In genomic region chr6:11217360-11218076, GRCh38 we compare ENCODE assay signal across 10 cellular contexts. TPM values are rescaled to one million over a fixed set of nuclear protein-coding genes. Genes with fewer than 3 reads are reported as not detected.
DNase-seq lines count a peak whose midpoint lies in the region; ATAC-seq and TF ChIP-seq lines count a peak whose summit lies in the region.
"Had no signal": no experiment of that assay in that cellular context is flagged by ENCODE, and none has a peak within 500 bp of the region (broad histone marks: within the 10 kb centered on the region; RNA-seq: fewer than 3 reads in every experiment).

No MANE protein-coding gene starts in this region.

- peaks cover 0 to 87% (median 15%) of the 10 kb centered on the region in 6 donors for H3K36me3 ChIP-seq in spleen

- no peak overlapping the region for H3K4me3 Mint-ChIP-seq in CD4-positive, alpha-beta T cell
- H3K4me3 Mint-ChIP-seq: activated CD4-positive, alpha-beta T cell treated with anti-CD3 and anti-CD28 coated beads, Interleukin-2, amount 10 ng/mL, durations not matched to agents 24 days and 14 days had no signal

- no peak overlapping the region; the same call in 1 of the 2 replicates for H3K4me3 ChIP-seq in Jurkat, Clone E6-1 (ENCODE audit: low read length)
- H3K4me3 ChIP-seq in right cardiac atrium (ENCODE audit: low read length) = no peak overlapping the region
- H3K4me3 ChIP-seq in spleen = no peak overlapping the region

- DNase-seq in Jurkat, Clone E6-1 (ENCODE audit: low read depth, low spot score) = peak; percentile 69
- DNase-seq in right cardiac atrium = no peak
- no peak for DNase-seq in spleen
- no peak for DNase-seq in mesenteric fat pad (ENCODE audit: low spot score)
- DNase-seq in CD4-positive, alpha-beta T cell = no peak
- no peak for DNase-seq in caudate nucleus (lab: John Stamatoyannopoulos, UW)
- DNase-seq: activated CD4-positive, alpha-beta T cell treated with anti-CD3 and anti-CD28 coated beads, Interleukin-2, amount 10 ng/mL, durations not matched to agents 24 days and 14 days; stimulated activated CD4-positive, alpha-beta T cell treated with anti-CD3 and anti-CD28 coated beads, Interleukin-2, amount 100 ng/mL, for 24 hours had no signal

- H3K27ac ChIP-seq in right cardiac atrium (ENCODE audit: low read length) (peak overlapping the region; percentile 68), spleen (peak overlapping the region in 6 of 8 donors; percentile 2 to 81 (median 65)), caudate nucleus (ENCODE audit: low read depth, low read length) (no peak overlapping the region)
- H3K27ac ChIP-seq in CD4-positive, alpha-beta T cell (ENCODE audit: low read depth, low read length) = no peak overlapping the region

- intact Hi-C loops in right cardiac atrium (cut with DNase I) = no loop called here
- intact Hi-C loops in spleen (cut with DNase I; ENCODE audit: low total_unique reads) = no loop called here
- intact Hi-C loops in CD4-positive, alpha-beta T cell (cut with DNase I, micrococcal nuclease) = no loop called here

- TF ChIP-seq CTCF in spleen (IDR thresholded peaks at IDR 0.05 in 8 of 11, conservative IDR thresholded peaks at IDR 0.05 in 3 of 11) = no peak
- no peak for TF ChIP-seq CTCF in CD4-positive, alpha-beta T cell (IDR thresholded peaks at IDR 0.05)

- no peaks in the 10 kb centered on the region for H3K9me3 Mint-ChIP-seq in CD4-positive, alpha-beta T cell
- H3K9me3 Mint-ChIP-seq: activated CD4-positive, alpha-beta T cell treated with anti-CD3 and anti-CD28 coated beads, Interleukin-2, amount 10 ng/mL, durations not matched to agents 24 days and 14 days had no signal

- POLR2A ChIA-PET in CD4-positive, alpha-beta T cell (lab: Charles Lee) = no interaction called here

- CTCF ChIA-PET in CD4-positive, alpha-beta T cell (lab: Charles Lee) = no interaction called here

- WGBS in right cardiac atrium = 67% methylated on average over 4 of the region's 4 CpGs
- WGBS in spleen, 5 donors = 73 to 76% (median 74%) methylated on average over 4 of the region's 4 CpGs

- peaks cover 44% of the 10 kb centered on the region for H3K4me1 ChIP-seq in right cardiac atrium (ENCODE audit: control insufficient read depth, insufficient read depth, low read length)
- peaks cover 21 to 98% (median 59%) of the 10 kb centered on the region in 6 donors for H3K4me1 ChIP-seq in spleen

- no peak for TF ChIP-seq POLR2A in spleen (IDR thresholded peaks at IDR 0.05)

- H3K36me3 Mint-ChIP-seq in CD4-positive, alpha-beta T cell (ENCODE audit: low read depth) = peaks cover 35% of the 10 kb centered on the region

- no peaks in the 10 kb centered on the region for H3K27me3 ChIP-seq in right cardiac atrium (ENCODE audit: control insufficient read depth, insufficient read depth)
- no peaks in the 10 kb centered on the region for H3K27me3 ChIP-seq in spleen (replicated peaks in 1 of 7)
- H3K27me3 ChIP-seq in CD4-positive, alpha-beta T cell (ENCODE audit: control insufficient read depth, insufficient read depth, low read length) = no peaks in the 10 kb centered on the region

- H3K9me3 ChIP-seq in right cardiac atrium (ENCODE audit: control insufficient read depth, low read length) = no peaks in the 10 kb centered on the region
- H3K9me3 ChIP-seq in spleen = no peaks in the 10 kb centered on the region
- no peaks in the 10 kb centered on the region for H3K9me3 ChIP-seq in CD4-positive, alpha-beta T cell (ENCODE audit: control insufficient read depth, low read length)

- H3K4me1 Mint-ChIP-seq in CD4-positive, alpha-beta T cell (ENCODE audit: low read depth) = peaks cover 30% of the 10 kb centered on the region

- H3K27me3 Mint-ChIP-seq in CD4-positive, alpha-beta T cell = no peaks in the 10 kb centered on the region
- H3K27me3 Mint-ChIP-seq: activated CD4-positive, alpha-beta T cell treated with anti-CD3 and anti-CD28 coated beads, Interleukin-2, amount 10 ng/mL, durations not matched to agents 24 days and 14 days had no signal

- ATAC-seq in GM19372 (IDR thresholded peaks at IDR 0.05; ENCODE audit: low read depth, unreplicated experiment) (peak; percentile 59), right cardiac atrium (no peak), HG03135 (IDR thresholded peaks at IDR 0.05; ENCODE audit: unreplicated experiment) (no peak)
- no peak for ATAC-seq in CD4-positive, alpha-beta T cell (ENCODE audit: poor library complexity)

- no peak overlapping the region for H3K27ac Mint-ChIP-seq in CD4-positive, alpha-beta T cell

RNA-seq across cellular contexts. Expression of gene NEDD9, which starts 14.9 kb away (rescaled TPM):
- polyA plus RNA-seq in Jurkat, Clone E6-1 (2012; ENCODE audit: insufficient read depth, insufficient read length) = 5.3 TPM
- total RNA-seq in right cardiac atrium (10 to 100 TPM; 21.8 to 38.0 (median 29.1) TPM), spleen (100 to 1,000 TPM in 6 of 7 donors, 10 to 100 TPM in 1; 94.1 to 208 (median 124) TPM), mesenteric fat pad (107 TPM)
- polyA plus RNA-seq in right cardiac atrium (20.9 TPM), spleen (10 to 100 TPM; 16.1 to 21.3 (median 18.2) TPM)
- total RNA-seq in CD4-positive, alpha-beta T cell = 10 to 100 TPM; 40.9 to 44.3 TPM

Comparison
In these comparisons a context has a peak if more than half of its experiments do, and no peak if none do; other contexts are left out.
1. H3K27ac ChIP-seq: peak in right cardiac atrium (single experiment) and spleen (6 of 8); none in CD4-positive, alpha-beta T cell (single experiment) and caudate nucleus (single experiment).